In genomic region chr1:208178091-208178529, GRCh38 we compare ENCODE assay signal across 1 cellular context.
TF ChIP-seq lines count a peak whose summit lies in the region.

No MANE protein-coding gene starts in this region.

TF ChIP-seq in SK-N-SH, 30 proteins besides CTCF, POLR2A, EP300 and RAD21 (continued from another document):
- no peak for TF ChIP-seq ZBTB33 (IDR thresholded peaks at IDR 0.05; ENCODE audit: borderline replicate concordance, low read depth)
- TF ChIP-seq NFIC (IDR thresholded peaks at IDR 0.05; ENCODE audit: borderline replicate concordance) = no peak
- no peak for TF ChIP-seq FOXJ3 (CRISPR knock-in tag; IDR thresholded peaks at IDR 0.05)
- TF ChIP-seq MXI1 (IDR thresholded peaks at IDR 0.05; ENCODE audit: low read depth, low read length) = no peak
